1 cellular context compared by ENCODE assay signal in the genomic region with DNA sequence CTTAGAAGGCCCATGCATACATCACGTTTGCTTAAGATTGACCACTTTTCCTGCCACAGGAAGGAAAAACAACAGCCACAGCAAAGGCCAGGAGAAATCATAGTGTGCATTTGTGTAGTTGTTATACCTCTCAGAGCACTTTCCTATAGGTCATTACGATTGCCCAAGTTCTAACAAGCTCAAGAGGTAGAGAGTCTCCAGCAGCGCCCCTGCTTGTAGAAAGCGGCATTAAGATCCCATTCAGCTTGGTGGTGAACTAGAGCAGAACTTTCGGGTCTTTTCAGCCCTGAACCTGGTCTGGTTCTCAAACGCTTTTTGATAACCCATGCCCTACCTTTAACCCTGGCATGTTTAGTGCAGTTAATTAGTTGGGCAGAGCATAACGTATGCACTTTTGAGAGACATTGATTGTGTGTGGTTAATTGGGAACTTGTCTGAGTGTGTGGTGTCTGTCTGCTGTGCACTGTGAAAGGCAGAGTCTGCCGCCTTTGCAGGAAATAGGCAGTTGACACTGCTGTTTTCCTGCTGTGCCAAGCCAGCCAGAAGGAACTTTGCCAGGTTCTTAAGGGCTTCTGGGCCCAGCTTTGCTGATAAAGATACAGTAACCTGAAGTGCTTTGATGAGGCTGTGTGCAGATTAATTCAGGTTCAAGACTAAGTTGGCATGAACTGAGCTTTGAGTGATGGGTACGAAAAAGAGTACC.
TF ChIP-seq lines count a peak whose summit lies in the region.

No MANE protein-coding gene starts in this region.

TF ChIP-seq in WTC11, 78 proteins besides CTCF, POLR2A, EP300 and RAD21 (continued from another document):
- TF ChIP-seq, protein P1, sequence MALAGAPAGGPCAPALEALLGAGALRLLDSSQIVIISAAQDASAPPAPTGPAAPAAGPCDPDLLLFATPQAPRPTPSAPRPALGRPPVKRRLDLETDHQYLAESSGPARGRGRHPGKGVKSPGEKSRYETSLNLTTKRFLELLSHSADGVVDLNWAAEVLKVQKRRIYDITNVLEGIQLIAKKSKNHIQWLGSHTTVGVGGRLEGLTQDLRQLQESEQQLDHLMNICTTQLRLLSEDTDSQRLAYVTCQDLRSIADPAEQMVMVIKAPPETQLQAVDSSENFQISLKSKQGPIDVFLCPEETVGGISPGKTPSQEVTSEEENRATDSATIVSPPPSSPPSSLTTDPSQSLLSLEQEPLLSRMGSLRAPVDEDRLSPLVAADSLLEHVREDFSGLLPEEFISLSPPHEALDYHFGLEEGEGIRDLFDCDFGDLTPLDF (CRISPR knock-in tag; IDR thresholded peaks at IDR 0.05) = no peak
- TF ChIP-seq OVOL2 (CRISPR knock-in tag; IDR thresholded peaks at IDR 0.05; ENCODE audit: borderline replicate concordance) (no peak), RORB (CRISPR knock-in tag; IDR thresholded peaks at IDR 0.05) (no peak), IRF2 (CRISPR knock-in tag; IDR thresholded peaks at IDR 0.05; ENCODE audit: borderline replicate concordance, low read depth) (no peak), NFATC4 (CRISPR knock-in tag; IDR thresholded peaks at IDR 0.05) (no peak), TP53 (CRISPR knock-in tag; IDR thresholded peaks at IDR 0.05) (no peak), CREB1 (CRISPR knock-in tag; IDR thresholded peaks at IDR 0.05) (no peak), CREM (CRISPR knock-in tag; IDR thresholded peaks at IDR 0.05) (no peak), ZNF416 (CRISPR knock-in tag; IDR thresholded peaks at IDR 0.05) (no peak)
- TF ChIP-seq, protein P2, sequence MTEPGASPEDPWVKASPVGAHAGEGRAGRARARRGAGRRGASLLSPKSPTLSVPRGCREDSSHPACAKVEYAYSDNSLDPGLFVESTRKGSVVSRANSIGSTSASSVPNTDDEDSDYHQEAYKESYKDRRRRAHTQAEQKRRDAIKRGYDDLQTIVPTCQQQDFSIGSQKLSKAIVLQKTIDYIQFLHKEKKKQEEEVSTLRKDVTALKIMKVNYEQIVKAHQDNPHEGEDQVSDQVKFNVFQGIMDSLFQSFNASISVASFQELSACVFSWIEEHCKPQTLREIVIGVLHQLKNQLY (CRISPR knock-in tag; IDR thresholded peaks at IDR 0.05) = no peak
- TF ChIP-seq, protein P3, sequence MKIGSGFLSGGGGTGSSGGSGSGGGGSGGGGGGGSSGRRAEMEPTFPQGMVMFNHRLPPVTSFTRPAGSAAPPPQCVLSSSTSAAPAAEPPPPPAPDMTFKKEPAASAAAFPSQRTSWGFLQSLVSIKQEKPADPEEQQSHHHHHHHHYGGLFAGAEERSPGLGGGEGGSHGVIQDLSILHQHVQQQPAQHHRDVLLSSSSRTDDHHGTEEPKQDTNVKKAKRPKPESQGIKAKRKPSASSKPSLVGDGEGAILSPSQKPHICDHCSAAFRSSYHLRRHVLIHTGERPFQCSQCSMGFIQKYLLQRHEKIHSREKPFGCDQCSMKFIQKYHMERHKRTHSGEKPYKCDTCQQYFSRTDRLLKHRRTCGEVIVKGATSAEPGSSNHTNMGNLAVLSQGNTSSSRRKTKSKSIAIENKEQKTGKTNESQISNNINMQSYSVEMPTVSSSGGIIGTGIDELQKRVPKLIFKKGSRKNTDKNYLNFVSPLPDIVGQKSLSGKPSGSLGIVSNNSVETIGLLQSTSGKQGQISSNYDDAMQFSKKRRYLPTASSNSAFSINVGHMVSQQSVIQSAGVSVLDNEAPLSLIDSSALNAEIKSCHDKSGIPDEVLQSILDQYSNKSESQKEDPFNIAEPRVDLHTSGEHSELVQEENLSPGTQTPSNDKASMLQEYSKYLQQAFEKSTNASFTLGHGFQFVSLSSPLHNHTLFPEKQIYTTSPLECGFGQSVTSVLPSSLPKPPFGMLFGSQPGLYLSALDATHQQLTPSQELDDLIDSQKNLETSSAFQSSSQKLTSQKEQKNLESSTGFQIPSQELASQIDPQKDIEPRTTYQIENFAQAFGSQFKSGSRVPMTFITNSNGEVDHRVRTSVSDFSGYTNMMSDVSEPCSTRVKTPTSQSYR (CRISPR knock-in tag; IDR thresholded peaks at IDR 0.05) = no peak
- TF ChIP-seq, protein P4, sequence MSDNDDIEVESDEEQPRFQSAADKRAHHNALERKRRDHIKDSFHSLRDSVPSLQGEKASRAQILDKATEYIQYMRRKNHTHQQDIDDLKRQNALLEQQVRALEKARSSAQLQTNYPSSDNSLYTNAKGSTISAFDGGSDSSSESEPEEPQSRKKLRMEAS (CRISPR knock-in tag; IDR thresholded peaks at IDR 0.05) = no peak
